Comparison of ENCODE assay signal across 1 cellular context in genomic region chr4:172095161-172095560, GRCh38.
TF ChIP-seq lines count a peak whose summit lies in the region.

No MANE protein-coding gene starts in this region.

TF ChIP-seq in GM23338, 12 proteins besides CTCF, POLR2A, EP300 and RAD21 (continued from another document):
- TF ChIP-seq, protein P1, sequence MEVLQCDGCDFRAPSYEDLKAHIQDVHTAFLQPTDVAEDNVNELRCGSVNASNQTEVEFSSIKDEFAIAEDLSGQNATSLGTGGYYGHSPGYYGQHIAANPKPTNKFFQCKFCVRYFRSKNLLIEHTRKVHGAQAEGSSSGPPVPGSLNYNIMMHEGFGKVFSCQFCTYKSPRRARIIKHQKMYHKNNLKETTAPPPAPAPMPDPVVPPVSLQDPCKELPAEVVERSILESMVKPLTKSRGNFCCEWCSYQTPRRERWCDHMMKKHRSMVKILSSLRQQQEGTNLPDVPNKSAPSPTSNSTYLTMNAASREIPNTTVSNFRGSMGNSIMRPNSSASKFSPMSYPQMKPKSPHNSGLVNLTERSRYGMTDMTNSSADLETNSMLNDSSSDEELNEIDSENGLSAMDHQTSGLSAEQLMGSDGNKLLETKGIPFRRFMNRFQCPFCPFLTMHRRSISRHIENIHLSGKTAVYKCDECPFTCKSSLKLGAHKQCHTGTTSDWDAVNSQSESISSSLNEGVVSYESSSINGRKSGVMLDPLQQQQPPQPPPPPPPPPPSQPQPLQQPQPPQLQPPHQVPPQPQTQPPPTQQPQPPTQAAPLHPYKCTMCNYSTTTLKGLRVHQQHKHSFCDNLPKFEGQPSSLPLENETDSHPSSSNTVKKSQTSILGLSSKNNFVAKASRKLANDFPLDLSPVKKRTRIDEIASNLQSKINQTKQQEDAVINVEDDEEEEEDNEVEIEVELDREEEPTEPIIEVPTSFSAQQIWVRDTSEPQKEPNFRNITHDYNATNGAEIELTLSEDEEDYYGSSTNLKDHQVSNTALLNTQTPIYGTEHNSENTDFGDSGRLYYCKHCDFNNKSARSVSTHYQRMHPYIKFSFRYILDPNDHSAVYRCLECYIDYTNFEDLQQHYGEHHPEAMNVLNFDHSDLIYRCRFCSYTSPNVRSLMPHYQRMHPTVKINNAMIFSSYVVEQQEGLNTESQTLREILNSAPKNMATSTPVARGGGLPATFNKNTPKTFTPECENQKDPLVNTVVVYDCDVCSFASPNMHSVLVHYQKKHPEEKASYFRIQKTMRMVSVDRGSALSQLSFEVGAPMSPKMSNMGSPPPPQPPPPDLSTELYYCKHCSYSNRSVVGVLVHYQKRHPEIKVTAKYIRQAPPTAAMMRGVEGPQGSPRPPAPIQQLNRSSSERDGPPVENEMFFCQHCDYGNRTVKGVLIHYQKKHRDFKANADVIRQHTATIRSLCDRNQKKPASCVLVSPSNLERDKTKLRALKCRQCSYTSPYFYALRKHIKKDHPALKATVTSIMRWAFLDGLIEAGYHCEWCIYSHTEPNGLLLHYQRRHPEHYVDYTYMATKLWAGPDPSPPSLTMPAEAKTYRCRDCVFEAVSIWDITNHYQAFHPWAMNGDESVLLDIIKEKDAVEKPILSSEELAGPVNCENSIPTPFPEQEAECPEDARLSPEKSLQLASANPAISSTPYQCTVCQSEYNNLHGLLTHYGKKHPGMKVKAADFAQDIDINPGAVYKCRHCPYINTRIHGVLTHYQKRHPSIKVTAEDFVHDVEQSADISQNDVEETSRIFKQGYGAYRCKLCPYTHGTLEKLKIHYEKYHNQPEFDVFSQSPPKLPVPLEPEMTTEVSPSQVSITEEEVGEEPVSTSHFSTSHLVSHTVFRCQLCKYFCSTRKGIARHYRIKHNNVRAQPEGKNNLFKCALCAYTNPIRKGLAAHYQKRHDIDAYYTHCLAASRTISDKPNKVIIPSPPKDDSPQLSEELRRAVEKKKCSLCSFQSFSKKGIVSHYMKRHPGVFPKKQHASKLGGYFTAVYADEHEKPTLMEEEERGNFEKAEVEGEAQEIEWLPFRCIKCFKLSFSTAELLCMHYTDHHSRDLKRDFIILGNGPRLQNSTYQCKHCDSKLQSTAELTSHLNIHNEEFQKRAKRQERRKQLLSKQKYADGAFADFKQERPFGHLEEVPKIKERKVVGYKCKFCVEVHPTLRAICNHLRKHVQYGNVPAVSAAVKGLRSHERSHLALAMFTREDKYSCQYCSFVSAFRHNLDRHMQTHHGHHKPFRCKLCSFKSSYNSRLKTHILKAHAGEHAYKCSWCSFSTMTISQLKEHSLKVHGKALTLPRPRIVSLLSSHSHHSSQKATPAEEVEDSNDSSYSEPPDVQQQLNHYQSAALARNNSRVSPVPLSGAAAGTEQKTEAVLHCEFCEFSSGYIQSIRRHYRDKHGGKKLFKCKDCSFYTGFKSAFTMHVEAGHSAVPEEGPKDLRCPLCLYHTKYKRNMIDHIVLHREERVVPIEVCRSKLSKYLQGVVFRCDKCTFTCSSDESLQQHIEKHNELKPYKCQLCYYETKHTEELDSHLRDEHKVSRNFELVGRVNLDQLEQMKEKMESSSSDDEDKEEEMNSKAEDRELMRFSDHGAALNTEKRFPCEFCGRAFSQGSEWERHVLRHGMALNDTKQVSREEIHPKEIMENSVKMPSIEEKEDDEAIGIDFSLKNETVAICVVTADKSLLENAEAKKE (CRISPR knock-in tag; IDR thresholded peaks at IDR 0.05) = no peak
- TF ChIP-seq, protein P2, sequence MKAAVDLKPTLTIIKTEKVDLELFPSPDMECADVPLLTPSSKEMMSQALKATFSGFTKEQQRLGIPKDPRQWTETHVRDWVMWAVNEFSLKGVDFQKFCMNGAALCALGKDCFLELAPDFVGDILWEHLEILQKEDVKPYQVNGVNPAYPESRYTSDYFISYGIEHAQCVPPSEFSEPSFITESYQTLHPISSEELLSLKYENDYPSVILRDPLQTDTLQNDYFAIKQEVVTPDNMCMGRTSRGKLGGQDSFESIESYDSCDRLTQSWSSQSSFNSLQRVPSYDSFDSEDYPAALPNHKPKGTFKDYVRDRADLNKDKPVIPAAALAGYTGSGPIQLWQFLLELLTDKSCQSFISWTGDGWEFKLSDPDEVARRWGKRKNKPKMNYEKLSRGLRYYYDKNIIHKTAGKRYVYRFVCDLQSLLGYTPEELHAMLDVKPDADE (IDR thresholded peaks at IDR 0.05) = no peak
- TF ChIP-seq EZH2phosphoT487 (IDR thresholded peaks at IDR 0.05; ENCODE audit: unreplicated experiment) (no peak), CREB1 (CRISPR knock-in tag; IDR thresholded peaks at IDR 0.05; ENCODE audit: low read depth) (no peak), POLR2AphosphoS5 (IDR thresholded peaks at IDR 0.05; ENCODE audit: low read depth) (no peak), JUNB (IDR thresholded peaks at IDR 0.05; ENCODE audit: unreplicated experiment) (no peak), EZH2 (IDR thresholded peaks at IDR 0.05; ENCODE audit: low read depth, unreplicated experiment) (no peak), NANOG (IDR thresholded peaks at IDR 0.05; ENCODE audit: borderline replicate concordance) (no peak), STAT1 (IDR thresholded peaks at IDR 0.05; ENCODE audit: unreplicated experiment) (no peak), ZNF114 (CRISPR knock-in tag; IDR thresholded peaks at IDR 0.05) (no peak)
